14 cellular contexts compared by ENCODE assay signal in genomic region chr1:59077739-59078503, GRCh38.
A peak's percentile ranks its signal among the peaks of the same experiment; 100 is the strongest.
DNase-seq lines count a peak whose midpoint lies in the region; ATAC-seq and TF ChIP-seq lines count a peak whose summit lies in the region.
"Had no signal": no experiment of that assay in that cellular context is flagged by ENCODE, and none has a peak within 500 bp of the region (broad histone marks: within the 10 kb centered on the region; RNA-seq: fewer than 3 reads in every experiment).

No MANE protein-coding gene starts in this region.

- dilution Hi-C loops in mammary epithelial cell (cut with HindIII; ENCODE audit: low sequenced_read_pairs): no loop called here

- H3K36me3 Mint-ChIP-seq in stimulated activated memory B cell treated with anti-CD40 and anti-IgM and Interleukin-4, amounts not matched to agents 10 μg/mL and 1 μg/mL and 100 μg/mL, for 72 hours: no peaks in the 10 kb centered on the region

- H3K27me3 Mint-ChIP-seq in stimulated activated memory B cell treated with anti-CD40 and anti-IgM and Interleukin-4, amounts not matched to agents 10 μg/mL and 1 μg/mL and 100 μg/mL, for 72 hours: no peaks in the 10 kb centered on the region
- H3K27me3 Mint-ChIP-seq: activated B cell treated with CpG ODN at 0.5 μM for 24 hours had no signal

- H4K20me1 ChIP-seq in mammary epithelial cell (ENCODE audit: insufficient read depth, low read length): no peaks in the 10 kb centered on the region

- no peak overlapping the region for H3K27ac Mint-ChIP-seq in stimulated activated memory B cell treated with anti-CD40 and anti-IgM and Interleukin-4, amounts not matched to agents 10 μg/mL and 1 μg/mL and 100 μg/mL, for 72 hours
- H3K27ac Mint-ChIP-seq: activated B cell treated with CpG ODN at 0.5 μM for 24 hours; stimulated activated naive B cell treated with anti-CD40 and anti-IgM and Interleukin-4, amounts not matched to agents 10 μg/mL and 1 μg/mL and 100 μg/mL, for 72 hours had no signal

- H3K27me3 ChIP-seq in tibial artery: no peaks in the 10 kb centered on the region
- H3K27me3 ChIP-seq in mammary epithelial cell (ENCODE audit: insufficient read depth, low read length): no peaks in the 10 kb centered on the region
- H3K27me3 ChIP-seq: SJSA1 had no signal

- H3K79me2 ChIP-seq in mammary epithelial cell (ENCODE audit: insufficient read depth, low read length): no peaks in the 10 kb centered on the region

- peak; percentile 88 for DNase-seq in DMS79 treated with DMSO at 0.1 percent for 48 hours (lab: John Stamatoyannopoulos, UW)
- DNase-seq in NCI-H128 (lab: John Stamatoyannopoulos, UW; ENCODE audit: unreplicated experiment): peak; percentile 95
- DNase-seq in NCI-H526 (lab: John Stamatoyannopoulos, UW): peak; percentile 85 to 87
- peak; percentile 95 for DNase-seq in iPS DF 19.7 (ENCODE audit: low read depth, low spot score)
- no peak for DNase-seq in HK-2 (ENCODE audit: unreplicated experiment)
- no peak for DNase-seq in tibial artery
- DNase-seq in mammary epithelial cell: no peak
- DNase-seq: activated B cell treated with CpG ODN at 0.5 μM for 24 hours; HCEC 1CT; psoas muscle; stimulated activated CD4-positive, alpha-beta T cell treated with anti-CD3 and anti-CD28 coated beads, Interleukin-4, amount 100 ng/mL, for 1 hour; stimulated activated naive B cell treated with anti-CD40 and anti-IgM and Interleukin-4, amounts not matched to agents 10 μg/mL and 1 μg/mL and 100 μg/mL, for 72 hours had no signal

- no peak overlapping the region for H3K4me3 ChIP-seq in tibial artery
- no peak overlapping the region for H3K4me3 ChIP-seq in mammary epithelial cell (replicated peaks in 1 of 3; ENCODE audit: insufficient read depth in 1 of 3, low read depth in 2 of 3, low read length in 3 of 3)
- H3K4me3 ChIP-seq: psoas muscle, SJSA1 had no signal

- H3K4me1 ChIP-seq in tibial artery: no peaks in the 10 kb centered on the region
- peaks cover 17% of the 10 kb centered on the region for H3K4me1 ChIP-seq in mammary epithelial cell (ENCODE audit: insufficient read depth, low read length)
- H3K4me1 ChIP-seq: psoas muscle, SJSA1 had no signal

- TF ChIP-seq CTCF in tibial artery (IDR thresholded peaks at IDR 0.05) (no peak), mammary epithelial cell (conservative IDR thresholded peaks at IDR 0.05 in 1 of 2, IDR thresholded peaks at IDR 0.05 in 1 of 2; ENCODE audit: extremely low read depth in 1 of 2, insufficient read depth in 1 of 2, low read depth in 1 of 2, low read length in 2 of 2) (no peak)

- CTCF ChIA-PET in mammary epithelial cell (lab: Charles Lee; ENCODE audit: low non-redundant PET): no interaction called here

- H3K4me1 Mint-ChIP-seq in stimulated activated memory B cell treated with anti-CD40 and anti-IgM and Interleukin-4, amounts not matched to agents 10 μg/mL and 1 μg/mL and 100 μg/mL, for 72 hours: peaks cover 18% of the 10 kb centered on the region

- no TSS peak for BruUV-seq in mammary epithelial cell (replicated peaks; lab: Mats Ljungman, UMichigan)

- H3K9ac ChIP-seq in mammary epithelial cell (ENCODE audit: insufficient read depth, low read length): no peak overlapping the region

- no peaks in the 10 kb centered on the region for H3K9me3 Mint-ChIP-seq in stimulated activated memory B cell treated with anti-CD40 and anti-IgM and Interleukin-4, amounts not matched to agents 10 μg/mL and 1 μg/mL and 100 μg/mL, for 72 hours
- H3K9me3 Mint-ChIP-seq: activated B cell treated with CpG ODN at 0.5 μM for 24 hours; stimulated activated naive B cell treated with anti-CD40 and anti-IgM and Interleukin-4, amounts not matched to agents 10 μg/mL and 1 μg/mL and 100 μg/mL, for 72 hours had no signal

- H2AFZ ChIP-seq in mammary epithelial cell (ENCODE audit: low read depth, low read length): no peak overlapping the region

- H3K36me3 ChIP-seq in tibial artery (no peaks in the 10 kb centered on the region), mammary epithelial cell (ENCODE audit: insufficient read depth, low read length) (no peaks in the 10 kb centered on the region)
- H3K36me3 ChIP-seq: SJSA1 had no signal

- H3K9me3 ChIP-seq in tibial artery (no peaks in the 10 kb centered on the region), mammary epithelial cell (replicated peaks; ENCODE audit: insufficient read depth, low read length) (no peaks in the 10 kb centered on the region)
- H3K9me3 ChIP-seq: psoas muscle, SJSA1 had no signal

- no peak overlapping the region for H3K4me2 ChIP-seq in mammary epithelial cell (ENCODE audit: insufficient read depth, low read depth, low read length)

- intact Hi-C loops in tibial artery (cut with DNase I; ENCODE audit: low total_unique reads): loop anchor here (10.0 kb wide), 1 partner anchor 283 kb away; no protein-coding TSS in a partner anchor
- intact Hi-C loops in mammary epithelial cell (cut with micrococcal nuclease): loop anchor here (10.0 kb wide), 1 partner anchor 487 kb away; no protein-coding TSS in a partner anchor

- in situ Hi-C loops in mammary epithelial cell (cut with MboI; ENCODE audit: low sequenced_read_pairs in 2 of 2): loop anchor here in 1 of 2 donors (25.0 kb wide), 1 partner anchor 609 kb away; no protein-coding TSS in a partner anchor

- H3K27ac ChIP-seq in tibial artery (no peak overlapping the region), mammary epithelial cell (ENCODE audit: insufficient read depth, low read depth, low read length) (no peak overlapping the region)
- H3K27ac ChIP-seq: psoas muscle, SJSA1 had no signal

- no peak for ATAC-seq in stimulated activated memory B cell treated with anti-CD40 and anti-IgM and Interleukin-4, amounts not matched to agents 10 μg/mL and 1 μg/mL and 100 μg/mL, for 72 hours
- ATAC-seq: psoas muscle; stimulated activated naive B cell treated with anti-CD40 and anti-IgM and Interleukin-4, amounts not matched to agents 10 μg/mL and 1 μg/mL and 100 μg/mL, for 72 hours had no signal

- H3K4me3 Mint-ChIP-seq in stimulated activated memory B cell treated with anti-CD40 and anti-IgM and Interleukin-4, amounts not matched to agents 10 μg/mL and 1 μg/mL and 100 μg/mL, for 72 hours: no peak overlapping the region
- H3K4me3 Mint-ChIP-seq: activated B cell treated with CpG ODN at 0.5 μM for 24 hours; stimulated activated naive B cell treated with anti-CD40 and anti-IgM and Interleukin-4, amounts not matched to agents 10 μg/mL and 1 μg/mL and 100 μg/mL, for 72 hours had no signal

- 86% methylated on average over 4 of the region's 4 CpGs for WGBS in mammary epithelial cell (ENCODE audit: low coverage, missing lambda C conversion rate)

Comparison
In these comparisons a context has a peak if more than half of its experiments do, and no peak if none do; other contexts are left out.
1. DNase-seq: peak in DMS79 treated with DMSO at 0.1 percent for 48 hours (single experiment), NCI-H128 (single experiment), NCI-H526 (2 of 2) and iPS DF 19.7 (single experiment); none in HK-2 (single experiment), tibial artery (0 of 2) and mammary epithelial cell (single experiment).